In genomic region chr6:35487653-35488516, GRCh38 we compare ENCODE assay signal across 9 cellular contexts. TPM values are rescaled to one million over a fixed set of nuclear protein-coding genes. Genes with fewer than 3 reads are reported as not detected.
DNase-seq lines count a peak whose midpoint lies in the region; ATAC-seq and TF ChIP-seq lines count a peak whose summit lies in the region.
"Had no signal": no experiment of that assay in that cellular context is flagged by ENCODE, and none has a peak within 500 bp of the region (broad histone marks: within the 10 kb centered on the region; RNA-seq: fewer than 3 reads in every experiment).

No MANE protein-coding gene starts in this region.

- H2AK5ac ChIP-seq in mesenchymal stem cell (ENCODE audit: low read length, severe bottlenecking): peak overlapping the region; percentile 82

- peaks cover 28% of the 10 kb centered on the region for H3K79me1 ChIP-seq in mesenchymal stem cell (replicated peaks; ENCODE audit: low read length, poor library complexity, severe bottlenecking)

- no peak overlapping the region for H3K23ac ChIP-seq in mesenchymal stem cell (ENCODE audit: low read length in 2 of 2)

- DNase-seq in left ventricle myocardium inferior: peak; percentile 16
- no peak for DNase-seq in left ventricle myocardium superior
- peak; percentile 81 for DNase-seq in amniotic epithelial cell (ENCODE audit: low read depth)
- DNase-seq in mesenchymal stem cell: no peak
- DNase-seq in uterus: peak; percentile 63 to 83
- DNase-seq in D341Med (ENCODE audit: low spot score): no peak
- DNase-seq: CD4-positive, CD25-positive, alpha-beta regulatory T cell had no signal

- 43% methylated on average over 8 of the region's 9 CpGs for WGBS in mesenchymal stem cell

- peak in 1 of 2 donors; percentile 23 for TF ChIP-seq POLR2A in uterus (IDR thresholded peaks at IDR 0.05)

- H2BK15ac ChIP-seq in mesenchymal stem cell (ENCODE audit: low read depth, poor library complexity, severe bottlenecking): peak overlapping the region; percentile 50

- peak overlapping the region; percentile 16 to 58 for H3K18ac ChIP-seq in mesenchymal stem cell (ENCODE audit: low read depth in 1 of 2, low read length in 2 of 2)

- H3K9me3 ChIP-seq in left ventricle myocardium inferior (replicated peaks) (no peaks in the 10 kb centered on the region), mesenchymal stem cell (ENCODE audit: control insufficient read depth, low read length) (no peaks in the 10 kb centered on the region), uterus (no peaks in the 10 kb centered on the region)

- H3K9ac ChIP-seq in mesenchymal stem cell (ENCODE audit: low read length): no peak overlapping the region

- H3K4me1 ChIP-seq in left ventricle myocardium inferior (peaks cover 80% of the 10 kb centered on the region), mesenchymal stem cell (ENCODE audit: control insufficient read depth, insufficient read depth, low read depth, low read length) (peaks cover 86% of the 10 kb centered on the region), uterus (peaks cover 11 to 53% of the 10 kb centered on the region in 2 donors)

- no peaks in the 10 kb centered on the region for H3K36me3 ChIP-seq in left ventricle myocardium inferior
- H3K36me3 ChIP-seq in mesenchymal stem cell (ENCODE audit: control insufficient read depth in 1 of 2, insufficient read depth in 2 of 2, low read depth in 1 of 2, low read length in 2 of 2): peaks cover 19 to 36% of the 10 kb centered on the region in 2 experiments
- H3K36me3 ChIP-seq in uterus: no peaks in the 10 kb centered on the region

- intact Hi-C loops in left ventricle myocardium inferior (cut with micrococcal nuclease): no loop called here
- intact Hi-C loops in left ventricle myocardium superior (cut with micrococcal nuclease): no loop called here
- intact Hi-C loops in uterus (cut with DNase I; ENCODE audit: low total_unique reads): no loop called here

- H3K27ac ChIP-seq in left ventricle myocardium inferior (replicated peaks): peak overlapping the region; percentile 87
- peak overlapping the region; percentile 65 for H3K27ac ChIP-seq in mesenchymal stem cell (ENCODE audit: low read length, poor library complexity, severe bottlenecking)
- peak overlapping the region; percentile 98 to 100 for H3K27ac ChIP-seq in uterus

- H3K4me2 ChIP-seq in mesenchymal stem cell (ENCODE audit: low read length, poor library complexity, severe bottlenecking): no peak overlapping the region

- H4K91ac ChIP-seq in mesenchymal stem cell (ENCODE audit: low read length): peak overlapping the region; percentile 63

- no peak overlapping the region for H2AFZ ChIP-seq in mesenchymal stem cell (ENCODE audit: low read depth, low read length)

- TF ChIP-seq CTCF in left ventricle myocardium inferior (IDR thresholded peaks at IDR 0.05; ENCODE audit: borderline replicate concordance) (no peak), uterus (IDR thresholded peaks at IDR 0.05) (no peak)

- ATAC-seq in left ventricle myocardium superior (no peak), GM21515 (IDR thresholded peaks at IDR 0.05; ENCODE audit: unreplicated experiment) (no peak), HG02870 (IDR thresholded peaks at IDR 0.05; ENCODE audit: unreplicated experiment) (no peak)

- no peak overlapping the region for H2BK5ac ChIP-seq in mesenchymal stem cell (ENCODE audit: low read depth, low read length, poor library complexity, severe bottlenecking)

- H2BK12ac ChIP-seq in mesenchymal stem cell (ENCODE audit: low read length in 2 of 2): peak overlapping the region; percentile 53 to 66

- H3K14ac ChIP-seq in mesenchymal stem cell (ENCODE audit: low read length in 2 of 2): peak overlapping the region in 1 of 2 experiments; percentile 50

- H3K4ac ChIP-seq in mesenchymal stem cell (ENCODE audit: low read depth in 1 of 2, low read length in 2 of 2): no peak overlapping the region

- H2BK120ac ChIP-seq in mesenchymal stem cell (ENCODE audit: low read depth, low read length): no peak overlapping the region

- H3K4me3 ChIP-seq in left ventricle myocardium inferior (no peak overlapping the region), mesenchymal stem cell (ENCODE audit: insufficient read depth in 1 of 2, low read depth in 1 of 2, low read length in 2 of 2) (no peak overlapping the region), uterus (no peak overlapping the region)

- no peak overlapping the region for H4K8ac ChIP-seq in mesenchymal stem cell (ENCODE audit: low read length)

- H3K27me3 ChIP-seq in left ventricle myocardium inferior (ENCODE audit: low read depth): no peaks in the 10 kb centered on the region
- H3K27me3 ChIP-seq in mesenchymal stem cell (ENCODE audit: control insufficient read depth in 1 of 2, insufficient read depth in 1 of 2, low read length in 2 of 2): no peaks in the 10 kb centered on the region
- H3K27me3 ChIP-seq in uterus: no peaks in the 10 kb centered on the region

RNA-seq across cellular contexts. Expression of gene TEAD3, which starts 9.0 kb away (rescaled TPM):
- total RNA-seq in left ventricle myocardium inferior (28.0 TPM), left ventricle myocardium superior (30.4 TPM), uterus (100 to 1,000 TPM in 1 of 4 donors, 10 to 100 TPM in 3; 10.2 to 107 (median 17.2) TPM)
- polyA plus RNA-seq in mesenchymal stem cell (2013, experiment 1 of 2): 41.3 TPM
- 39.0 TPM for polyA plus RNA-seq in mesenchymal stem cell (2013, experiment 2 of 2)
- total RNA-seq: CD4-positive, CD25-positive, alpha-beta regulatory T cell had no signal

RNA-seq across cellular contexts. Expression of gene RPL10A, which starts 19.7 kb away (rescaled TPM):
- total RNA-seq in left ventricle myocardium inferior (552 TPM), left ventricle myocardium superior (560 TPM), uterus (1,000 to 10,000 TPM; 1,557 to 4,762 (median 2,904) TPM)
- 1,727 TPM for polyA plus RNA-seq in mesenchymal stem cell (2013, experiment 1 of 2)
- 1,711 TPM for polyA plus RNA-seq in mesenchymal stem cell (2013, experiment 2 of 2)

RNA-seq across cellular contexts. Expression of gene TULP1, which starts 24.8 kb away (rescaled TPM):
- total RNA-seq in left ventricle myocardium inferior (not detected), left ventricle myocardium superior (not detected), uterus (1 to 10 TPM in 3 of 4 donors, not detected in 1; 1.6 to 3.2 (median 2.1) TPM)
- not detected for polyA plus RNA-seq in mesenchymal stem cell (2013, experiment 1 of 2)
- polyA plus RNA-seq in mesenchymal stem cell (2013, experiment 2 of 2): not detected
- total RNA-seq: CD4-positive, CD25-positive, alpha-beta regulatory T cell had no signal
- polyA plus RNA-seq: CD4-positive, CD25-positive, alpha-beta regulatory T cell had no signal

RNA-seq across cellular contexts. Expression of gene FANCE, which starts 35.7 kb away (rescaled TPM):
- total RNA-seq in left ventricle myocardium inferior: 3.7 TPM
- 3.8 TPM for total RNA-seq in left ventricle myocardium superior
- polyA plus RNA-seq in mesenchymal stem cell (2013, experiment 1 of 2): 2.3 TPM
- 2.3 TPM for polyA plus RNA-seq in mesenchymal stem cell (2013, experiment 2 of 2)
- 10 to 100 TPM in 3 of 4 donors, 1 to 10 TPM in 1; 9.6 to 19.1 (median 11.4) TPM for total RNA-seq in uterus

Comparison
In these comparisons a context has a peak if more than half of its experiments do, and no peak if none do; other contexts are left out.
1. DNase-seq: peak in left ventricle myocardium inferior (single experiment), amniotic epithelial cell (single experiment) and uterus (2 of 2); none in left ventricle myocardium superior (single experiment), mesenchymal stem cell (single experiment) and D341Med (single experiment).
2. Peak in every context shown above with its lines, with median percentiles within 50 percentile points of each other: H3K27ac ChIP-seq.